Comparison of ENCODE assay signal across 10 cellular contexts in the genomic region with DNA sequence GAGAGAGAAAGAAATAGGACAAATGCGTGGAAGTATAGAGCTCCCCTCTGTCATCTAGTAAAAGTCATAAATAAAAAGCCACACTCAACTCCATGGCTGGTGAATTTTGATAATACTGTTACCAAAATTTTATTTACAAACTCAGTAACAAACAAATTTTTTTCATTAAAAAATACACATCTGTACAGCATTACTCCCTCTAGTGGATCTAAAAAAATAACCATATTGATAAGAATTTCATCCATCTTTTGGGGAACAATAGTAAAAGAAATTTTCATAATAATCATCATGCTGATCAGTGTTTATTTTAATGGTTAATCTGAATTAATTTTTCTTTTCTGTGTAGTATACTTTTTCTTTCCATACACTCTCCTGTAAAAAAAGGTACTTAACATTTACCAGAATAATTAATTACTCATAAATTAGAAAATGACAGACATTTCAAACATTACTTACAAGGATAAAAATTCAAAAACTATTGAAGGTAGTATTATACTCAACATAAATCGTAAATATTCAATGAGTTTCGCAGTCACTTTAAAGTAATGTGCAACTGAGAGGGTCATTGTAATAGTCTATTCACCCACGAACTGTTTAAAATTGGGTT.
DNase-seq lines count a peak whose midpoint lies in the region; ATAC-seq and TF ChIP-seq lines count a peak whose summit lies in the region.
"Had no signal": no experiment of that assay in that cellular context is flagged by ENCODE, and none has a peak within 500 bp of the region (broad histone marks: within the 10 kb centered on the region; RNA-seq: fewer than 3 reads in every experiment).

No MANE protein-coding gene starts in this region.

- H3K9me3 ChIP-seq in HCT116 (ENCODE audit: control insufficient read depth in 1 of 2, insufficient read depth in 1 of 2, low read depth in 1 of 2, low read length in 2 of 2) (no peaks in the 10 kb centered on the region), hepatocyte (ENCODE audit: low read depth) (no peaks in the 10 kb centered on the region), right atrium auricular region (no peaks in the 10 kb centered on the region)

- TF ChIP-seq CTCF in HCT116 (IDR thresholded peaks at IDR 0.05 in 2 of 3, conservative IDR thresholded peaks at IDR 0.05 in 1 of 3; ENCODE audit: borderline replicate concordance in 1 of 3, insufficient read depth in 1 of 3, low read depth in 2 of 3, low read length in 2 of 3) (peak; percentile 33 to 79 (median 53); a peak in 4 of 6 replicates), hepatocyte (IDR thresholded peaks at IDR 0.05; ENCODE audit: poor library complexity) (peak; percentile 61), right atrium auricular region (IDR thresholded peaks at IDR 0.05) (peak in 1 of 2 donors; percentile 64)

- H3K79me2 ChIP-seq in ACC112 (ENCODE audit: control insufficient read depth, insufficient read depth, low read length, unreplicated experiment) (no peaks in the 10 kb centered on the region), HCT116 (ENCODE audit: insufficient read depth, low read length) (no peaks in the 10 kb centered on the region), hepatocyte (no peaks in the 10 kb centered on the region)

- H3K4me3 ChIP-seq in ACC112 (ENCODE audit: low read depth, low read length) (peak overlapping the region; percentile 48), HCT116 (replicated peaks in 1 of 2; ENCODE audit: low read depth in 1 of 2, low read length in 2 of 2) (no peak overlapping the region), hepatocyte (no peak overlapping the region), right atrium auricular region (no peak overlapping the region)

- no peak for ATAC-seq in HCT116
- no peak for ATAC-seq in GM21723 (IDR thresholded peaks at IDR 0.05; ENCODE audit: unreplicated experiment)

- 74% methylated on average over 4 of the region's 4 CpGs for WGBS in hepatocyte (ENCODE audit: low lambda C conversion rate, missing lambda C conversion rate)

- H3K36me3 ChIP-seq in ACC112 (ENCODE audit: insufficient read depth, low read length) (no peaks in the 10 kb centered on the region), HCT116 (ENCODE audit: control insufficient read depth in 1 of 2, insufficient read depth in 2 of 2, low read length in 2 of 2) (no peaks in the 10 kb centered on the region), hepatocyte (replicated peaks; ENCODE audit: insufficient read depth, low read depth) (no peaks in the 10 kb centered on the region), right atrium auricular region (no peaks in the 10 kb centered on the region)

- H3K9me2 ChIP-seq in HCT116 (ENCODE audit: insufficient read depth) = no peaks in the 10 kb centered on the region
- H3K9me2 ChIP-seq in hepatocyte (replicated peaks; ENCODE audit: insufficient read depth) = no peaks in the 10 kb centered on the region

- no peak overlapping the region for H2AFZ ChIP-seq in ACC112 (ENCODE audit: low read length, unreplicated experiment)
- peak overlapping the region; percentile 96 for H2AFZ ChIP-seq in HCT116 (ENCODE audit: low read depth, low read length, poor library complexity, severe bottlenecking)
- no peak overlapping the region for H2AFZ ChIP-seq in hepatocyte

- RAD21 ChIA-PET in HCT116 (lab: Charles Lee; ENCODE audit: low non-redundant PET in 1 of 2, low total read pairs in 2 of 2, uncharacterized antibody in 2 of 2, unreplicated experiment in 2 of 2) = interaction anchor here (1.3 to 1.8 kb wide), 2 partner anchors 221 kb away, joined by 3 to 10 read pairs; no protein-coding TSS in a partner anchor

- H3K27ac ChIP-seq in ACC112 (ENCODE audit: low read depth, low read length) (no peak overlapping the region), HCT116 (ENCODE audit: low read depth, low read length) (no peak overlapping the region), hepatocyte (no peak overlapping the region), right atrium auricular region (no peak overlapping the region)

- no peak for TF ChIP-seq POLR2A in HCT116 (IDR thresholded peaks at IDR 0.05; ENCODE audit: borderline replicate concordance, extremely low read depth, insufficient read depth, insufficient read length)

- H3K9ac ChIP-seq in HCT116 (ENCODE audit: low read length) = no peak overlapping the region

- H4K20me1 ChIP-seq in HCT116 (ENCODE audit: insufficient read depth) (no peaks in the 10 kb centered on the region), hepatocyte (ENCODE audit: insufficient read depth, poor library complexity, severe bottlenecking) (no peaks in the 10 kb centered on the region)

- POLR2A ChIA-PET in HCT116 (lab: Charles Lee) = no interaction called here

- CTCF ChIA-PET in HCT116 (lab: Charles Lee) = interaction anchor here (0.9 to 2.4 kb wide), 10 partner anchors 21 to 568 kb away, joined by 3 to 42 read pairs (median 6); a partner anchor contains a TSS

- H3K4me1 ChIP-seq in ACC112 (ENCODE audit: control insufficient read depth, insufficient read depth, low read length, unreplicated experiment) (no peaks in the 10 kb centered on the region), HCT116 (ENCODE audit: control insufficient read depth in 1 of 2, insufficient read depth in 2 of 2, low read length in 2 of 2) (no peaks in the 10 kb centered on the region), hepatocyte (ENCODE audit: insufficient read depth) (no peaks in the 10 kb centered on the region), right atrium auricular region (no peaks in the 10 kb centered on the region)

- BruUV-seq in HCT116 (replicated peaks; lab: Mats Ljungman, UMichigan) = no TSS peak

- H3K27me3 ChIP-seq in ACC112 (ENCODE audit: insufficient read depth, low read length) (peaks cover 25% of the 10 kb centered on the region), HCT116 (ENCODE audit: insufficient read depth, low read length) (no peaks in the 10 kb centered on the region), hepatocyte (no peaks in the 10 kb centered on the region), right atrium auricular region (no peaks in the 10 kb centered on the region)

- intact Hi-C loops in HCT116 (cut with micrococcal nuclease) = loop anchor here (1.0 to 5.0 kb wide), 3 partner anchors 98 to 221 kb away; a partner anchor contains a TSS

- H3K4me2 ChIP-seq in HCT116 (ENCODE audit: low read length) (peak overlapping the region; percentile 37), hepatocyte (no peak overlapping the region)

- peak; percentile 43 for TF ChIP-seq RAD21 in HCT116 (IDR thresholded peaks at IDR 0.05; ENCODE audit: low read depth)

- DNase-seq in HCT116 (ENCODE audit: low read depth, low spot score) = no peak
- DNase-seq in SW480 (ENCODE audit: low spot score) = peak; percentile 33
- DNase-seq in hepatocyte (ENCODE audit: low spot score) = no peak
- no peak for DNase-seq in germinal center (ENCODE audit: low spot score)
- DNase-seq in right atrium auricular region (ENCODE audit: low spot score) = no peak
- no peak for DNase-seq in globus pallidus (ENCODE audit: low spot score)
- DNase-seq: NCI-H2029 treated with DMSO at 0.1 percent for 48 hours; stimulated activated CD4-positive, alpha-beta T cell treated with anti-CD3 and anti-CD28 coated beads, Interleukin-4, amount 100 ng/mL, for 1 hour had no signal

TF ChIP-seq in HCT116, 20 proteins besides CTCF, POLR2A, EP300 and RAD21:
- TF ChIP-seq SRF (IDR thresholded peaks at IDR 0.05; ENCODE audit: low read depth) (no peak), ELF1 (IDR thresholded peaks at IDR 0.05; ENCODE audit: borderline replicate concordance, low read depth) (no peak), POLR2AphosphoS5 (IDR thresholded peaks at IDR 0.05; ENCODE audit: low read depth, low read length) (no peak)
